ENCODE assay signal across 27 cellular contexts in the genomic region with DNA sequence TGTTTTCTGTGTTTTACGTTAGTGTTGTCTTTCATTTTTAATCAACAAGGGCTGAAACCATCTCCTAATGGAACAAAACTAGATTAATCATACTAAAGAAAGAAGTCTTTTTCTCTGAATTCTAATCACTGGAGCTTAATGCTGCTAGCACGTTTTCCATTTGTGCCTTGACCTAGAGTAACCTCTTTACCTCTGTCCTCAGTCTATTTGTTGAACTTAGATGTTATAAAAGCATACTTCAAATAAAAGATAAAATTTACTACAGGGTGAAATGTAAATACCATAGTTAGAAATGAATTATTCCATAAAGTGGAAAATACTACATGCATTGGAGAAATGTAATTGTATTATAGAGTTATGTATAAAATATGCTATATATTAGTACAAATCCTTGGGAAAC.
"Had no signal": no experiment of that assay in that cellular context is flagged by ENCODE, and none has a peak within 500 bp of the region (broad histone marks: within the 10 kb centered on the region; RNA-seq: fewer than 3 reads in every experiment).

No MANE protein-coding gene starts in this region.

- H3K36me3 ChIP-seq: colonic mucosa, esophagus muscularis mucosa, esophagus squamous epithelium, gastrocnemius medialis, gastroesophageal sphincter, heart left ventricle, heart right ventricle had no signal

- DNase-seq: colonic mucosa; cortex of kidney; dermis blood vessel endothelial cell; dorsolateral prefrontal cortex; effector CD4-positive, alpha-beta T cell; effector memory CD4-positive, alpha-beta T cell; effector memory CD8-positive, alpha-beta T cell; endodermal cell; erythroblast; esophagus squamous epithelium; foreskin fibroblast; foreskin keratinocyte; foreskin melanocyte; gastrocnemius medialis; glutamatergic neuron; head of caudate nucleus; heart left ventricle; heart right ventricle had no signal

- FAIRE-seq: colon, endometrium, endothelial cell of umbilical vein, frontal cortex had no signal

- H3K27ac ChIP-seq: colonic mucosa, coronary artery, dorsolateral prefrontal cortex, epithelial cell of prostate, esophagus muscularis mucosa, esophagus squamous epithelium, foreskin keratinocyte, gastrocnemius medialis, gastroesophageal sphincter, heart left ventricle, heart right ventricle had no signal

- H3K4me1 ChIP-seq: colonic mucosa, esophagus muscularis mucosa, esophagus squamous epithelium, foreskin keratinocyte, gastrocnemius medialis, gastroesophageal sphincter, heart left ventricle, heart right ventricle had no signal

- H3K4me3 ChIP-seq: colonic mucosa, coronary artery, dorsolateral prefrontal cortex, esophagus muscularis mucosa, esophagus squamous epithelium, gastrocnemius medialis, gastroesophageal sphincter, heart left ventricle, heart right ventricle had no signal

- H3K9me3 ChIP-seq: colonic mucosa, esophagus muscularis mucosa, esophagus squamous epithelium, gastrocnemius medialis had no signal

- H3K27me3 ChIP-seq: colonic mucosa, esophagus muscularis mucosa, esophagus squamous epithelium, foreskin keratinocyte, gastrocnemius medialis, gastroesophageal sphincter, heart left ventricle, heart right ventricle had no signal

- ATAC-seq: effector memory CD8-positive, alpha-beta T cell; esophagus mucosa; foreskin keratinocyte; gastrocnemius medialis; gastroesophageal sphincter; heart left ventricle; heart right ventricle had no signal
